ENCODE assay signal across 1 cellular context in the genomic region with DNA sequence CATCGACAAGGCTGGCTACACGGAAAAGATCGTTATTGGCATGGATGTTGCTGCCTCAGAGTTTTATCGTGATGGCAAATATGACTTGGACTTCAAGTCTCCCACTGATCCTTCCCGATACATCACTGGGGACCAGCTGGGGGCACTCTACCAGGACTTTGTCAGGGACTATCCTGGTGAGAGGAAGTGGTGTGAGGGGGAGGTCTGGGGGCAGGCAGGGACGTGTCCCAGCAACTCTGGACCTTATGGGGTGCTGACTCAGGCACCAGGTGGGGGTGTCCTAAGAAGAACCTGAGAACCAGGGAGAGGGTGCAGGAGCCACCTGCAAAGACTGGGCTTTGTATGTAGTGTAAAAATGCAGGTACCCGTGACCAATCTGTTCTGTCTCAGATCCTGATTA.
TF ChIP-seq lines count a peak whose summit lies in the region.

No MANE protein-coding gene starts in this region.

TF ChIP-seq in H1, 55 proteins besides CTCF, POLR2A, EP300 and RAD21:
- TF ChIP-seq YY1 (IDR thresholded peaks at IDR 0.05; ENCODE audit: low read depth, low read length) (no peak), EGR1 (IDR thresholded peaks at IDR 0.05; ENCODE audit: borderline replicate concordance, low read depth, low read length) (no peak), ZNF274 (IDR thresholded peaks at IDR 0.05; ENCODE audit: borderline replicate concordance, extremely low read depth, low read length) (no peak), PHF8 (conservative IDR thresholded peaks at IDR 0.05; ENCODE audit: low read depth, low read length) (no peak), SRF (IDR thresholded peaks at IDR 0.05; ENCODE audit: low read depth, low read length) (no peak), BRCA1 (IDR thresholded peaks at IDR 0.05; ENCODE audit: low read depth, low read length) (no peak)
